ENCODE assay signal across 33 cellular contexts in genomic region chr11:85414175-85414574, GRCh38.
"Had no signal": no experiment of that assay in that cellular context is flagged by ENCODE, and none has a peak within 500 bp of the region (broad histone marks: within the 10 kb centered on the region; RNA-seq: fewer than 3 reads in every experiment).

No MANE protein-coding gene starts in this region.

- FAIRE-seq: bronchial epithelial cell, TTC549 had no signal

- H3K4me1 ChIP-seq: ascending aorta, colonic mucosa had no signal

- ATAC-seq: activated CD4-positive, alpha-beta T cell treated with anti-CD3 and anti-CD28 coated beads for 36 hours; activated CD4-positive, CD25-positive, alpha-beta regulatory T cell treated with anti-CD3 and anti-CD28 coated beads, Interleukin-2, amount 50 U/mL, for 24 hours; activated CD8-positive, alpha-beta memory T cell treated with anti-CD3 and anti-CD28 coated beads, Interleukin-2, amount 10 ng/mL, durations not matched to agents 7 days and 5 days; activated CD8-positive, alpha-beta T cell treated with anti-CD3 and anti-CD28 coated beads, Interleukin-2, amount 10 ng/mL, durations not matched to agents 7 days and 5 days; activated naive CD8-positive, alpha-beta T cell treated with anti-CD3 and anti-CD28 coated beads, Interleukin-2, amount 50 U/mL, for 24 hours; WTC11 had no signal

- H3K27ac ChIP-seq: ascending aorta, cardiac muscle cell, colonic mucosa, WERI-Rb-1 had no signal

- H3K4me3 ChIP-seq: ascending aorta, cardiac muscle cell, colonic mucosa had no signal

- DNase-seq: activated CD4-positive, alpha-beta memory T cell treated with anti-CD3 and anti-CD28 coated beads, Interleukin-2, amount 10 ng/mL, durations not matched to agents 7 days and 5 days; activated CD4-positive, alpha-beta T cell treated with anti-CD3 and anti-CD28 coated beads for 1 hour; activated CD4-positive, alpha-beta T cell treated with anti-CD3 and anti-CD28 coated beads for 36 hours; activated CD4-positive, alpha-beta T cell treated with anti-CD3 and anti-CD28 coated beads for 48 hours; activated CD4-positive, alpha-beta T cell treated with anti-CD3 and anti-CD28 coated beads, Interleukin-2, amount 10 ng/mL, durations not matched to agents 7 days and 5 days; activated CD4-positive, alpha-beta T cell treated with anti-CD3 and anti-CD28 coated beads, Interleukin-2, amount 50 U/mL, for 48 hours; activated CD4-positive, CD25-positive, alpha-beta regulatory T cell; activated CD8-positive, alpha-beta memory T cell treated with anti-CD3 and anti-CD28 coated beads for 24 hours; activated CD8-positive, alpha-beta memory T cell treated with anti-CD3 and anti-CD28 coated beads, Interleukin-2, amount 10 ng/mL, durations not matched to agents 7 days and 5 days; activated CD8-positive, alpha-beta memory T cell treated with anti-CD3 and anti-CD28 coated beads, Interleukin-2, amount 50 U/mL, for 48 hours; activated CD8-positive, alpha-beta T cell treated with anti-CD3 and anti-CD28 coated beads, Interleukin-2, amount 10 ng/mL, durations not matched to agents 7 days and 5 days; activated effector memory CD4-positive, alpha-beta T cell treated with Interleukin-2 at 50 U/mL for 16 hours; activated gamma-delta T cell; activated naive CD4-positive, alpha-beta T cell treated with anti-CD3 and anti-CD28 coated beads, Interleukin-2, amount 10 ng/mL, durations not matched to agents 7 days and 5 days; activated naive CD4-positive, alpha-beta T cell treated with Interleukin-2 at 50 U/mL for 16 hours; activated naive CD8-positive, alpha-beta T cell treated with anti-CD3 and anti-CD28 coated beads, Interleukin-2, amount 10 ng/mL, durations not matched to agents 7 days and 5 days; activated naive CD8-positive, alpha-beta T cell treated with anti-CD3 and anti-CD28 coated beads, Interleukin-2, amount 50 U/mL, for 24 hours; activated T-cell treated with anti-CD3 and anti-CD28 coated beads, Interleukin-2, amount 50 U/mL, for 24 hours; activated T-cell treated with anti-CD3 and anti-CD28 coated beads, Interleukin-2, amount 50 U/mL, for 48 hours; amygdala; anterior cingulate cortex; caudate nucleus; cerebellar nuclear complex; colonic mucosa; T-helper 2 cell; T-helper 9 cell; WERI-Rb-1 had no signal

- H3K36me3 ChIP-seq: ascending aorta, cardiac muscle cell, colonic mucosa, WERI-Rb-1 had no signal

- H3K9me3 ChIP-seq: colonic mucosa had no signal
